In the genomic region with DNA sequence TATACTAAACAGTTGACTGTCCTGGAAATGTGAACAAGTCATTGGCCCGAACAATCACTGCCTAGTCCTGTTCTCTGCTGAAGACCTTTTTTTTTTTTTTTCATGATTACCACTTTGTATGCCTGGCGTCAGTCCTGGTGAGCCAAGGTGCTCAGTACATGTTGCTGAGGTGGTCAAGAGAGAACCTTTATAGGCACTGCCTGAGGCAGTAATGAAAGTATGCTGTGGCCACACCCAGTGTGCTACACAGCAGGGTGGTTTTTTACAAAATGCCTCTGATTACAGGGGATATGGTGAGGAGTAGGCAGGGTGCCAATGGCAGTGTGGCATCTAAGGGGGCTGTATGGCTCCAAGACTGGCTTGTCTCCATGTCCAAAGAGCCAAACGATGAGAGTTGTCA, we compare ENCODE assay signal across 19 cellular contexts.
"Had no signal": no experiment of that assay in that cellular context is flagged by ENCODE, and none has a peak within 500 bp of the region (broad histone marks: within the 10 kb centered on the region; RNA-seq: fewer than 3 reads in every experiment).

No MANE protein-coding gene starts in this region.

- H2AFZ ChIP-seq: neural progenitor cell had no signal

- H3K27ac ChIP-seq: dorsolateral prefrontal cortex, left lung, neural progenitor cell, prostate gland, sigmoid colon, testis, tibial artery, upper lobe of left lung had no signal

- DNase-seq: dorsolateral prefrontal cortex; effector CD4-positive, alpha-beta T cell; left lung; mesenchymal stem cell; mucosa of descending colon; naive B cell; right cardiac atrium; sigmoid colon; stimulated activated CD4-positive, alpha-beta T cell treated with anti-CD3 and anti-CD28 coated beads, Interleukin-4, amount 100 ng/mL, for 4 hours; stimulated activated naive CD8-positive, alpha-beta T cell treated with anti-CD3 and anti-CD28 coated beads, Interleukin-15, Interleukin-2, amounts not matched to agents 100 U/mL and 50 U/mL, for 24 hours; substantia nigra; testis; tibial artery; upper lobe of left lung had no signal

- ATAC-seq: left lung; mucosa of descending colon; natural killer cell treated with Interleukin-12 subunit alpha and Interleukin-12 subunit beta and Interleukin-15 and Interleukin-18, amount 100 ng/mL, for 72 hours; stimulated activated memory B cell treated with anti-CD40 and anti-IgM and Interleukin-4, amounts not matched to agents 10 μg/mL and 1 μg/mL and 100 μg/mL, for 72 hours; stimulated activated naive CD8-positive, alpha-beta T cell treated with anti-CD3 and anti-CD28 coated beads, Interleukin-15, Interleukin-2, amounts not matched to agents 100 U/mL and 50 U/mL, for 24 hours had no signal

- H3K9ac ChIP-seq: neural progenitor cell had no signal

- H3K27me3 ChIP-seq: dorsolateral prefrontal cortex, left lung, neural progenitor cell, sigmoid colon, testis, tibial artery, upper lobe of left lung had no signal

- H3K4me3 ChIP-seq: dorsolateral prefrontal cortex, left lung, lung, mucosa of descending colon, neural progenitor cell, prostate gland, sigmoid colon, testis, tibial artery, upper lobe of left lung had no signal

- H3K9me3 ChIP-seq: left lung, mucosa of descending colon, prostate gland, sigmoid colon, testis, tibial artery, upper lobe of left lung had no signal

- H3K36me3 ChIP-seq: left lung, neural progenitor cell, prostate gland, sigmoid colon, upper lobe of left lung had no signal

- H3K4me2 ChIP-seq: neural progenitor cell had no signal

- H3K4me1 ChIP-seq: left lung, neural progenitor cell, prostate gland, sigmoid colon, testis, upper lobe of left lung had no signal
